8 cellular contexts compared by ENCODE assay signal in genomic region chr14:104985675-104986486, GRCh38. TPM values are rescaled to one million over a fixed set of nuclear protein-coding genes. Genes with fewer than 3 reads are reported as not detected.
DNase-seq lines count a peak whose midpoint lies in the region; ATAC-seq and TF ChIP-seq lines count a peak whose summit lies in the region.

Gene CLBA1, plus strand, starts transcription at chr14:104985788. Its CDS starts 644 bp downstream, at chr14:104986432.

- ATAC-seq in GM21529 (IDR thresholded peaks at IDR 0.05; ENCODE audit: unreplicated experiment), result peak; percentile 95
- ATAC-seq in IMR-90 (ENCODE audit: low read depth), result peak; percentile 98
- ATAC-seq in stimulated activated naive CD8-positive, alpha-beta T cell treated with anti-CD3 and anti-CD28 coated beads, Interleukin-15, amount 100 ng/mL, for 72 hours, result peak; percentile 95

- H3K9me1 ChIP-seq in IMR-90 (ENCODE audit: insufficient read depth, low read length), result 0 out of 2 replicates have a peak, but pooled peaks cover 2% of the 10 kb centered on the region

- H3K23ac ChIP-seq in IMR-90 (ENCODE audit: low read depth, low read length), result peak within 1 kb of the TSS; percentile 59; the same call in 1 of the 2 replicates

- H2BK15ac ChIP-seq in IMR-90 (ENCODE audit: low read depth, low read length), result no peak within 1 kb of the TSS

- no peak within 1 kb of the TSS for H4K5ac ChIP-seq in IMR-90 (ENCODE audit: low read depth, low read length)

- intact Hi-C loops in IMR-90 (cut with micrococcal nuclease), result no loop called here

- no peak within 1 kb of the TSS for H3K18ac ChIP-seq in IMR-90 (ENCODE audit: low read depth, low read length)

- H3K56ac ChIP-seq in IMR-90 (ENCODE audit: extremely low read depth, insufficient read depth, low read length), result no peak within 1 kb of the TSS

- WGBS in IMR-90 (ENCODE audit: extremely low coverage in 2 of 2, insufficient read length in 1 of 2), 2 experiments, result 0% methylated on average over 49 of the region's 77 CpGs; no CpG with 5 or more reads in 1 of the 2 experiments

- H2AK9ac ChIP-seq in IMR-90 (replicated peaks; ENCODE audit: low read depth, low read length, poor library complexity), result peak within 1 kb of the TSS; percentile 93

- no peak within 1 kb of the TSS; the same call in 1 of the 2 replicates for H3K4ac ChIP-seq in IMR-90 (ENCODE audit: low read depth, low read length)

- H3K36me3 ChIP-seq in IMR-90 (ENCODE audit: control insufficient read depth, insufficient read depth, low read length), result no peaks in the 10 kb centered on the region

- dilution Hi-C loops in IMR-90 (cut with HindIII; ENCODE audit: low sequenced_read_pairs, unreplicated experiment), result no loop called here

- TF ChIP-seq CTCF in IMR-90 (conservative IDR thresholded peaks at IDR 0.05; ENCODE audit: low read depth, low read length), result no peak
- no peak for TF ChIP-seq CTCF in foreskin fibroblast (IDR thresholded peaks at IDR 0.05; ENCODE audit: low read depth, low read length)
- no peak for TF ChIP-seq CTCF in neural crest cell (conservative IDR thresholded peaks at IDR 0.05)

- H4K8ac ChIP-seq in IMR-90 (ENCODE audit: low read depth in 2 of 2, low read length in 2 of 2), result peak within 1 kb of the TSS; percentile 84 to 90; a peak in 2 of 4 replicates

- POLR2A ChIA-PET in IMR-90 (lab: Charles Lee; ENCODE audit: unreplicated experiment), result interaction anchor here (0.6 to 1.0 kb wide), 7 partner anchors 16 to 288 kb away, joined by 3 to 9 read pairs (median 3); partner anchors contain the start of gene CDCA4

- H4K91ac ChIP-seq in IMR-90 (ENCODE audit: insufficient read depth, low read depth, low read length), result no peak within 1 kb of the TSS; the same call in 1 of the 2 replicates

- H3K14ac ChIP-seq in IMR-90 (replicated peaks; ENCODE audit: low read depth, low read length), result 0 out of 2 replicates have a peak within 1 kb of the TSS, but pooled peaks have one; percentile 29

- H3K27ac Mint-ChIP-seq in neural crest cell (ENCODE audit: unreplicated experiment), result no peak within 1 kb of the TSS
- peak within 1 kb of the TSS; percentile 34 to 46 for H3K27ac Mint-ChIP-seq in stimulated activated naive CD8-positive, alpha-beta T cell treated with anti-CD3 and anti-CD28 coated beads, Interleukin-15, amount 100 ng/mL, for 72 hours

- peak within 1 kb of the TSS; percentile 96 for H2AFZ ChIP-seq in IMR-90 (replicated peaks; ENCODE audit: low read length, poor library complexity)

- H3K27ac ChIP-seq in IMR-90 (ENCODE audit: insufficient read depth, low read length), result no peak within 1 kb of the TSS; the same call in 1 of the 2 replicates

- H3K9ac ChIP-seq in IMR-90 (ENCODE audit: low read depth, low read length), result peak within 1 kb of the TSS; percentile 6

- H3K4me1 Mint-ChIP-seq in neural crest cell, result peaks cover 5% of the 10 kb centered on the region
- H3K4me1 Mint-ChIP-seq in stimulated activated naive CD8-positive, alpha-beta T cell treated with anti-CD3 and anti-CD28 coated beads, Interleukin-15, amount 100 ng/mL, for 72 hours, result peaks cover 18% of the 10 kb centered on the region

- H3K4me3 ChIP-seq in IMR-90 (ENCODE audit: insufficient read depth, low read depth, low read length) (peak within 1 kb of the TSS; percentile 71), foreskin fibroblast (ENCODE audit: low read depth in 1 of 2, low read length in 2 of 2) (peak within 1 kb of the TSS; percentile 67 to 69)

- peaks cover 3% of the 10 kb centered on the region; the same call in 1 of the 2 replicates for H3K4me1 ChIP-seq in IMR-90 (ENCODE audit: control insufficient read depth, insufficient read depth, low read length)

- H3K27me3 ChIP-seq in IMR-90 (ENCODE audit: control insufficient read depth, insufficient read depth, low read length), result no peaks in the 10 kb centered on the region

- no TSS peak for BruUV-seq in IMR-90 (replicated peaks; lab: Mats Ljungman, UMichigan)

- H3K9me3 Mint-ChIP-seq in neural crest cell, result no peaks in the 10 kb centered on the region
- H3K9me3 Mint-ChIP-seq in stimulated activated naive CD8-positive, alpha-beta T cell treated with anti-CD3 and anti-CD28 coated beads, Interleukin-15, amount 100 ng/mL, for 72 hours, result no peaks in the 10 kb centered on the region

- peak within 1 kb of the TSS; percentile 84 for H3K4me2 ChIP-seq in IMR-90 (ENCODE audit: low read depth, low read length)

- H3K36me3 Mint-ChIP-seq in neural crest cell (ENCODE audit: low read depth), result no peaks in the 10 kb centered on the region

- CTCF ChIA-PET in IMR-90 (lab: Yijun Ruan, JAX), result interaction anchor here (1.5 kb wide), 1 partner anchor 59 kb away, joined by 3 read pairs; no protein-coding TSS in a partner anchor

- no peaks in the 10 kb centered on the region for H3K9me3 ChIP-seq in IMR-90 (ENCODE audit: control insufficient read depth, insufficient read depth, low read length)

- no peaks in the 10 kb centered on the region for H3K27me3 Mint-ChIP-seq in neural crest cell (ENCODE audit: low read depth)
- H3K27me3 Mint-ChIP-seq in stimulated activated naive CD8-positive, alpha-beta T cell treated with anti-CD3 and anti-CD28 coated beads, Interleukin-15, amount 100 ng/mL, for 72 hours, result peaks cover 9% of the 10 kb centered on the region

- TF ChIP-seq RAD21 in IMR-90 (IDR thresholded peaks at IDR 0.05; ENCODE audit: low read length), result no peak; the same call in 1 of the 2 replicates

- H4K20me1 ChIP-seq in IMR-90 (ENCODE audit: insufficient read depth, low read length), result peaks cover 4% of the 10 kb centered on the region; the same call in 1 of the 2 replicates

- TF ChIP-seq POLR2A in IMR-90 (IDR thresholded peaks at IDR 0.05; ENCODE audit: low read depth, low read length), result no peak

- peak; percentile 31 for DNase-seq in DMS53 treated with DMSO at 0.1 percent for 48 hours (lab: John Stamatoyannopoulos, UW; ENCODE audit: unreplicated experiment)
- peak; percentile 87 for DNase-seq in IMR-90
- peak; percentile 87 for DNase-seq in RPMI7951 (ENCODE audit: low read depth)
- DNase-seq in activated effector memory CD4-positive, alpha-beta T cell treated with Interleukin-2 at 50 U/mL for 16 hours, result peak; percentile 86
- DNase-seq in foreskin fibroblast, result peak; percentile 92 to 98
- peak; percentile 73 for DNase-seq in neural crest cell (ENCODE audit: low read depth, low spot score)
- DNase-seq in stimulated activated naive CD8-positive, alpha-beta T cell treated with anti-CD3 and anti-CD28 coated beads, Interleukin-15, amount 100 ng/mL, for 72 hours, result peak; percentile 86

- H2BK120ac ChIP-seq in IMR-90 (ENCODE audit: low read depth, low read length), result no peak within 1 kb of the TSS

- H2AK5ac ChIP-seq in IMR-90 (ENCODE audit: low read depth, low read length), result peak within 1 kb of the TSS; percentile 50; the same call in 1 of the 2 replicates

- in situ Hi-C loops in IMR-90 (cut with MboI; ENCODE audit: low sequenced_read_pairs), result no loop called here

- no peak within 1 kb of the TSS for H2BK20ac ChIP-seq in IMR-90 (ENCODE audit: low read depth, low read length)

- H2BK5ac ChIP-seq in IMR-90 (ENCODE audit: low read depth, low read length, poor library complexity, severe bottlenecking), result no peak within 1 kb of the TSS

- H3K79me1 ChIP-seq in IMR-90 (ENCODE audit: low read depth in 1 of 2, low read length in 2 of 2), result peaks cover 0 to 9% of the 10 kb centered on the region in 2 experiments; a peak in 1 of 4 replicates

- H3K4me3 Mint-ChIP-seq in neural crest cell, result peak within 1 kb of the TSS; percentile 86
- peak within 1 kb of the TSS; percentile 75 to 81 for H3K4me3 Mint-ChIP-seq in stimulated activated naive CD8-positive, alpha-beta T cell treated with anti-CD3 and anti-CD28 coated beads, Interleukin-15, amount 100 ng/mL, for 72 hours

TF ChIP-seq in IMR-90, 13 proteins besides CTCF, POLR2A, EP300 and RAD21:
- TF ChIP-seq ELK1 (IDR thresholded peaks at IDR 0.05; ENCODE audit: borderline replicate concordance, low read depth, low read length) (no peak), MAZ (IDR thresholded peaks at IDR 0.05; ENCODE audit: borderline replicate concordance, low read depth, low read length) (peak; percentile 83), SMC3 (IDR thresholded peaks at IDR 0.05; ENCODE audit: low read depth, low read length) (no peak), RCOR1 (IDR thresholded peaks at IDR 0.05; ENCODE audit: insufficient replicate concordance, low read length) (no peak), FOS (IDR thresholded peaks at IDR 0.05; ENCODE audit: low read depth, low read length) (no peak), CHD1 (IDR thresholded peaks at IDR 0.05; ENCODE audit: low read depth, low read length) (no peak), MXI1 (IDR thresholded peaks at IDR 0.05; ENCODE audit: borderline replicate concordance, low read depth, low read length) (peak; percentile 80; the same call in 1 of the 2 replicates), RFX5 (IDR thresholded peaks at IDR 0.05; ENCODE audit: low read depth, low read length) (no peak), MAFK (IDR thresholded peaks at IDR 0.05; ENCODE audit: low read depth, low read length) (no peak), BHLHE40 (IDR thresholded peaks at IDR 0.05; ENCODE audit: low read depth, low read length) (peak; percentile 87), NFE2L2 (IDR thresholded peaks at IDR 0.05; ENCODE audit: low read depth, low read length) (no peak), CEBPB (IDR thresholded peaks at IDR 0.05; ENCODE audit: low read depth, low read length) (peak; percentile 73), USF2 (IDR thresholded peaks at IDR 0.05; ENCODE audit: low read depth, low read length) (peak; percentile 92)

RNA-seq across cellular contexts. Expression of gene CLBA1, which starts in this region (rescaled TPM):
- total RNA-seq in IMR-90 (2012; rRNA removed) (2.2 and 2.7 TPM in 2 replicates), neural crest cell (12.2 and 14.1 TPM in 2 replicates)
- 5.2 and 6.2 TPM in 2 replicates for polyA plus RNA-seq in IMR-90 (2012; rRNA removed)
- polyA plus RNA-seq in IMR-90 (2012; cell fraction: cytosol; rRNA removed), result 3.5 and 4.0 TPM in 2 replicates
- polyA plus RNA-seq in IMR-90 (2012; cell fraction: nucleus; rRNA removed; ENCODE audit: low replicate concordance), result 10.8 and 12.0 TPM in 2 replicates
- total RNA-seq in RPMI7951 (2014; rRNA removed; shearing (Covaris generic)), result 3.9 and 8.2 TPM in 2 replicates

Comparison
In these comparisons a context has a peak if more than half of its experiments do, and no peak if none do; other contexts are left out.
1. DNase-seq: peak in every context shown above with its lines; median percentile 95 in foreskin fibroblast; 87 in IMR-90; 87 in RPMI7951; 86 in activated effector memory CD4-positive, alpha-beta T cell treated with Interleukin-2 at 50 U/mL for 16 hours; 86 in stimulated activated naive CD8-positive, alpha-beta T cell treated with anti-CD3 and anti-CD28 coated beads, Interleukin-15, amount 100 ng/mL, for 72 hours; 73 in neural crest cell; 31 in DMS53 treated with DMSO at 0.1 percent for 48 hours.